ENCODE assay signal across 18 cellular contexts in genomic region chr10:97466755-97467154, GRCh38. TPM values are rescaled to one million over a fixed set of nuclear protein-coding genes. Genes with fewer than 3 reads are reported as not detected.
DNase-seq lines count a peak whose midpoint lies in the region; ATAC-seq and TF ChIP-seq lines count a peak whose summit lies in the region.
"Had no signal": no experiment of that assay in that cellular context is flagged by ENCODE, and none has a peak within 500 bp of the region (broad histone marks: within the 10 kb centered on the region; RNA-seq: fewer than 3 reads in every experiment).

No MANE protein-coding gene starts in this region.

- H3K9me3 ChIP-seq in SK-N-SH: no peaks in the 10 kb centered on the region
- H3K9me3 ChIP-seq: Peyer's patch had no signal

- TF ChIP-seq CTCF in SK-N-SH (IDR thresholded peaks at IDR 0.05) (no peak), fibroblast of the aortic adventitia (IDR thresholded peaks at IDR 0.05; ENCODE audit: insufficient read depth, low read length) (no peak)
- TF ChIP-seq CTCF in activated CD8-positive, alpha-beta T cell treated with anti-CD3 and anti-CD28 coated beads for 36 hours (IDR thresholded peaks at IDR 0.05): no peak

- no peak overlapping the region for H2AFZ ChIP-seq in SK-N-SH (ENCODE audit: low read depth)

- H3K27ac Mint-ChIP-seq in activated CD4-positive, alpha-beta memory T cell treated with anti-CD3 and anti-CD28 coated beads for 36 hours: peak overlapping the region; percentile 1
- H3K27ac Mint-ChIP-seq in activated CD4-positive, alpha-beta memory T cell treated with anti-CD3 and anti-CD28 coated beads, Interleukin-2, amount 10 ng/mL, durations not matched to agents 7 days and 5 days: no peak overlapping the region
- peak overlapping the region; percentile 56 for H3K27ac Mint-ChIP-seq in stimulated activated naive B cell treated with anti-CD40 and anti-IgM and Interleukin-4, amounts not matched to agents 10 μg/mL and 1 μg/mL and 100 μg/mL, for 72 hours
- no peak overlapping the region for H3K27ac Mint-ChIP-seq in activated CD8-positive, alpha-beta T cell treated with anti-CD3 and anti-CD28 coated beads for 36 hours
- H3K27ac Mint-ChIP-seq in activated T-helper 17 cell treated with anti-CD3 and anti-CD28 coated beads, Interleukin-2, amount 50 U/mL, for 72 hours: no peak overlapping the region
- H3K27ac Mint-ChIP-seq: activated CD4-positive, alpha-beta T cell treated with anti-CD3 and anti-CD28 coated beads, Interleukin-2, amount 10 ng/mL, durations not matched to agents 7 days and 5 days; activated T-helper 1 cell treated with anti-CD3 and anti-CD28 coated beads, Interleukin-12 subunit alpha, Interleukin-12 subunit beta, Interleukin-2, Interleukin-4 antibody, amounts not matched to agents 30 ng/mL and 10 ng/mL and 1 ng/mL, durations not matched to agents 14 hours and 24 hours and 36 hours; T-helper 2 cell treated with Interferon-gamma antibody and Interleukin-4, amounts not matched to agents 5 μg/mL and 100 μg/mL, for 36 hours had no signal

- peaks cover 61 to 65% of the 10 kb centered on the region in 2 experiments for H3K36me3 ChIP-seq in SK-N-SH (replicated peaks in 1 of 2; ENCODE audit: control insufficient read depth in 1 of 2, insufficient read depth in 2 of 2, low read length in 1 of 2)

- no peak overlapping the region for H3K4me3 ChIP-seq in SK-N-SH (ENCODE audit: low read depth in 2 of 2, low read length in 1 of 2)
- H3K4me3 ChIP-seq in fibroblast of the aortic adventitia (ENCODE audit: low read depth, low read length): no peak overlapping the region
- H3K4me3 ChIP-seq: Peyer's patch had no signal

- 0 out of 2 replicates have a peak, but pooled peaks cover 7% of the 10 kb centered on the region for H4K20me1 ChIP-seq in SK-N-SH (ENCODE audit: insufficient read depth)

- no peak overlapping the region for H3K4me2 ChIP-seq in SK-N-SH

- H3K9me3 Mint-ChIP-seq in activated CD4-positive, alpha-beta memory T cell treated with anti-CD3 and anti-CD28 coated beads for 36 hours: no peaks in the 10 kb centered on the region
- H3K9me3 Mint-ChIP-seq in activated CD4-positive, alpha-beta memory T cell treated with anti-CD3 and anti-CD28 coated beads, Interleukin-2, amount 10 ng/mL, durations not matched to agents 7 days and 5 days: no peaks in the 10 kb centered on the region
- H3K9me3 Mint-ChIP-seq in stimulated activated naive B cell treated with anti-CD40 and anti-IgM and Interleukin-4, amounts not matched to agents 10 μg/mL and 1 μg/mL and 100 μg/mL, for 72 hours: no peaks in the 10 kb centered on the region
- H3K9me3 Mint-ChIP-seq in activated CD8-positive, alpha-beta T cell treated with anti-CD3 and anti-CD28 coated beads for 36 hours: no peaks in the 10 kb centered on the region
- no peaks in the 10 kb centered on the region for H3K9me3 Mint-ChIP-seq in activated T-helper 17 cell treated with anti-CD3 and anti-CD28 coated beads, Interleukin-2, amount 50 U/mL, for 72 hours
- H3K9me3 Mint-ChIP-seq: activated CD4-positive, alpha-beta T cell treated with anti-CD3 and anti-CD28 coated beads, Interleukin-2, amount 10 ng/mL, durations not matched to agents 7 days and 5 days; activated T-helper 1 cell treated with anti-CD3 and anti-CD28 coated beads, Interleukin-12 subunit alpha, Interleukin-12 subunit beta, Interleukin-2, Interleukin-4 antibody, amounts not matched to agents 30 ng/mL and 10 ng/mL and 1 ng/mL, durations not matched to agents 14 hours and 24 hours and 36 hours; CD8-positive, alpha-beta memory T cell; T-helper 2 cell treated with Interferon-gamma antibody and Interleukin-4, amounts not matched to agents 5 μg/mL and 100 μg/mL, for 36 hours had no signal

- intact Hi-C loops in activated CD4-positive, alpha-beta memory T cell treated with anti-CD3 and anti-CD28 coated beads for 36 hours (cut with micrococcal nuclease): no loop called here
- intact Hi-C loops in activated CD8-positive, alpha-beta T cell treated with anti-CD3 and anti-CD28 coated beads for 36 hours (cut with micrococcal nuclease): no loop called here

- peak overlapping the region in 1 of 2 experiments; percentile 19; a peak in 1 of 4 replicates for H3K27ac ChIP-seq in SK-N-SH (ENCODE audit: low read depth in 2 of 2, low read length in 1 of 2)
- H3K27ac ChIP-seq: Peyer's patch had no signal

- peaks cover 27% of the 10 kb centered on the region for H3F3A ChIP-seq in SK-N-SH (replicated peaks; ENCODE audit: insufficient read depth)

- no peaks in the 10 kb centered on the region for H3K27me3 ChIP-seq in SK-N-SH (ENCODE audit: insufficient read depth)
- H3K27me3 ChIP-seq: Peyer's patch had no signal

- ATAC-seq in stimulated activated naive B cell treated with anti-CD40 and anti-IgM and Interleukin-4, amounts not matched to agents 10 μg/mL and 1 μg/mL and 100 μg/mL, for 72 hours (replicated peaks): no peak
- ATAC-seq in GM19395 (IDR thresholded peaks at IDR 0.05; ENCODE audit: unreplicated experiment): no peak
- no peak for ATAC-seq in activated CD8-positive, alpha-beta T cell treated with anti-CD3 and anti-CD28 coated beads for 36 hours
- ATAC-seq in activated T-helper 17 cell treated with anti-CD3 and anti-CD28 coated beads, Interleukin-2, amount 50 U/mL, for 72 hours (replicated peaks): no peak

- no peak overlapping the region for H3K4me3 Mint-ChIP-seq in activated CD4-positive, alpha-beta memory T cell treated with anti-CD3 and anti-CD28 coated beads for 36 hours
- H3K4me3 Mint-ChIP-seq in activated CD4-positive, alpha-beta memory T cell treated with anti-CD3 and anti-CD28 coated beads, Interleukin-2, amount 10 ng/mL, durations not matched to agents 7 days and 5 days: no peak overlapping the region
- no peak overlapping the region for H3K4me3 Mint-ChIP-seq in stimulated activated naive B cell treated with anti-CD40 and anti-IgM and Interleukin-4, amounts not matched to agents 10 μg/mL and 1 μg/mL and 100 μg/mL, for 72 hours
- no peak overlapping the region for H3K4me3 Mint-ChIP-seq in activated CD8-positive, alpha-beta T cell treated with anti-CD3 and anti-CD28 coated beads for 36 hours
- H3K4me3 Mint-ChIP-seq in activated T-helper 17 cell treated with anti-CD3 and anti-CD28 coated beads, Interleukin-2, amount 50 U/mL, for 72 hours: no peak overlapping the region
- H3K4me3 Mint-ChIP-seq: activated CD4-positive, alpha-beta T cell treated with anti-CD3 and anti-CD28 coated beads, Interleukin-2, amount 10 ng/mL, durations not matched to agents 7 days and 5 days; activated T-helper 1 cell treated with anti-CD3 and anti-CD28 coated beads, Interleukin-12 subunit alpha, Interleukin-12 subunit beta, Interleukin-2, Interleukin-4 antibody, amounts not matched to agents 30 ng/mL and 10 ng/mL and 1 ng/mL, durations not matched to agents 14 hours and 24 hours and 36 hours; CD8-positive, alpha-beta memory T cell; T-helper 2 cell treated with Interferon-gamma antibody and Interleukin-4, amounts not matched to agents 5 μg/mL and 100 μg/mL, for 36 hours had no signal

- no peaks in the 10 kb centered on the region for H3K27me3 Mint-ChIP-seq in activated CD4-positive, alpha-beta memory T cell treated with anti-CD3 and anti-CD28 coated beads for 36 hours
- H3K27me3 Mint-ChIP-seq in activated CD4-positive, alpha-beta memory T cell treated with anti-CD3 and anti-CD28 coated beads, Interleukin-2, amount 10 ng/mL, durations not matched to agents 7 days and 5 days: no peaks in the 10 kb centered on the region
- H3K27me3 Mint-ChIP-seq in stimulated activated naive B cell treated with anti-CD40 and anti-IgM and Interleukin-4, amounts not matched to agents 10 μg/mL and 1 μg/mL and 100 μg/mL, for 72 hours: no peaks in the 10 kb centered on the region
- H3K27me3 Mint-ChIP-seq in activated CD8-positive, alpha-beta T cell treated with anti-CD3 and anti-CD28 coated beads for 36 hours: no peaks in the 10 kb centered on the region
- H3K27me3 Mint-ChIP-seq in activated T-helper 17 cell treated with anti-CD3 and anti-CD28 coated beads, Interleukin-2, amount 50 U/mL, for 72 hours: no peaks in the 10 kb centered on the region
- H3K27me3 Mint-ChIP-seq: activated CD4-positive, alpha-beta T cell treated with anti-CD3 and anti-CD28 coated beads, Interleukin-2, amount 10 ng/mL, durations not matched to agents 7 days and 5 days; CD8-positive, alpha-beta memory T cell had no signal

- H3K9me2 ChIP-seq in SK-N-SH: no peaks in the 10 kb centered on the region

- H3K36me3 Mint-ChIP-seq in activated CD4-positive, alpha-beta memory T cell treated with anti-CD3 and anti-CD28 coated beads for 36 hours: peaks cover 40% of the 10 kb centered on the region
- peaks cover 59% of the 10 kb centered on the region for H3K36me3 Mint-ChIP-seq in activated CD4-positive, alpha-beta memory T cell treated with anti-CD3 and anti-CD28 coated beads, Interleukin-2, amount 10 ng/mL, durations not matched to agents 7 days and 5 days (ENCODE audit: low read depth)
- peaks cover 16 to 27% of the 10 kb centered on the region in 2 donors for H3K36me3 Mint-ChIP-seq in stimulated activated naive B cell treated with anti-CD40 and anti-IgM and Interleukin-4, amounts not matched to agents 10 μg/mL and 1 μg/mL and 100 μg/mL, for 72 hours
- peaks cover 31% of the 10 kb centered on the region for H3K36me3 Mint-ChIP-seq in activated CD8-positive, alpha-beta T cell treated with anti-CD3 and anti-CD28 coated beads for 36 hours (ENCODE audit: low read depth)
- H3K36me3 Mint-ChIP-seq in activated T-helper 17 cell treated with anti-CD3 and anti-CD28 coated beads, Interleukin-2, amount 50 U/mL, for 72 hours (ENCODE audit: low read depth): peaks cover 99% of the 10 kb centered on the region

- 81% methylated on average over 4 of the region's 4 CpGs for WGBS in SK-N-SH (ENCODE audit: low lambda C conversion rate)

- peaks cover 0 to 4% of the 10 kb centered on the region in 2 experiments; a peak in 2 of 4 replicates for H3K4me1 ChIP-seq in SK-N-SH (ENCODE audit: control insufficient read depth in 1 of 2, insufficient read depth in 2 of 2, low read depth in 1 of 2, low read length in 1 of 2)
- H3K4me1 ChIP-seq: Peyer's patch had no signal

- CTCF ChIA-PET in activated CD4-positive, alpha-beta memory T cell treated with anti-CD3 and anti-CD28 coated beads for 36 hours (lab: Charles Lee): interaction anchor here (0.9 to 5.5 kb wide), 4 partner anchors 11 to 88 kb away, joined by 3 to 53 read pairs (median 3); no protein-coding TSS in a partner anchor
- CTCF ChIA-PET in activated CD4-positive, alpha-beta memory T cell treated with anti-CD3 and anti-CD28 coated beads, Interleukin-2, amount 10 ng/mL, durations not matched to agents 7 days and 5 days (lab: Charles Lee): interaction anchor here (1.0 to 2.0 kb wide), 4 partner anchors 60 to 105 kb away, joined by 3 to 5 read pairs (median 3); partner anchors contain the start of gene RRP12
- CTCF ChIA-PET in SK-N-SH (lab: Yijun Ruan, JAX): interaction anchor here (1.4 to 8.7 kb wide), 3 partner anchors 9 to 105 kb away, joined by 5 to 132 read pairs (median 7); partner anchors contain the start of gene ANKRD2
- CTCF ChIA-PET in activated CD8-positive, alpha-beta T cell treated with anti-CD3 and anti-CD28 coated beads for 36 hours (lab: Charles Lee): interaction anchor here (0.8 to 1.6 kb wide), 5 partner anchors 9 to 59 kb away, joined by 3 to 7 read pairs (median 5); no protein-coding TSS in a partner anchor

- no peak for TF ChIP-seq EP300 in SK-N-SH (IDR thresholded peaks at IDR 0.05; ENCODE audit: borderline replicate concordance in 1 of 2, low read depth in 1 of 2, low read length in 1 of 2)

- H3K79me2 ChIP-seq in SK-N-SH (ENCODE audit: insufficient read depth): no peaks in the 10 kb centered on the region

- DNase-seq in activated CD4-positive, alpha-beta memory T cell treated with anti-CD3 and anti-CD28 coated beads for 36 hours: no peak
- DNase-seq in activated CD4-positive, alpha-beta memory T cell treated with anti-CD3 and anti-CD28 coated beads, Interleukin-2, amount 10 ng/mL, durations not matched to agents 7 days and 5 days: no peak
- DNase-seq in SK-N-SH (no peak), fibroblast of the aortic adventitia (ENCODE audit: low read depth) (peak; percentile 35)
- no peak for DNase-seq in stimulated activated naive B cell treated with anti-CD40 and anti-IgM and Interleukin-4, amounts not matched to agents 10 μg/mL and 1 μg/mL and 100 μg/mL, for 72 hours
- no peak for DNase-seq in activated CD8-positive, alpha-beta T cell treated with anti-CD3 and anti-CD28 coated beads for 36 hours
- DNase-seq: activated CD4-positive, alpha-beta T cell treated with anti-CD3 and anti-CD28 coated beads, Interleukin-2, amount 10 ng/mL, durations not matched to agents 7 days and 5 days; CD8-positive, alpha-beta memory T cell; dermis blood vessel endothelial cell; KBM-7; NCI-H1436 treated with DMSO at 0.1 percent for 48 hours; NCI-H526 treated with DMSO at 0.1 percent for 48 hours; right cardiac atrium had no signal

- H3K9ac ChIP-seq in SK-N-SH: no peak overlapping the region

- POLR2A ChIA-PET in activated CD4-positive, alpha-beta memory T cell treated with anti-CD3 and anti-CD28 coated beads for 36 hours (lab: Charles Lee): interaction anchor here (0.9 to 1.2 kb wide), 2 partner anchors 10 to 18 kb away, joined by 3 to 4 read pairs; no protein-coding TSS in a partner anchor
- POLR2A ChIA-PET in activated CD4-positive, alpha-beta memory T cell treated with anti-CD3 and anti-CD28 coated beads, Interleukin-2, amount 10 ng/mL, durations not matched to agents 7 days and 5 days (lab: Charles Lee): interaction anchor here (0.6 to 1.6 kb wide), 5 partner anchors 10 to 66 kb away, joined by 3 to 4 read pairs (median 3); partner anchors contain the start of genes RRP12 and UBTD1
- POLR2A ChIA-PET in SK-N-SH (lab: Yijun Ruan, JAX): no interaction called here
- POLR2A ChIA-PET in activated CD8-positive, alpha-beta T cell treated with anti-CD3 and anti-CD28 coated beads for 36 hours (lab: Charles Lee): interaction anchor here (2.0 to 4.3 kb wide), 3 partner anchors 10 to 33 kb away, joined by 9 to 27 read pairs (median 9); no protein-coding TSS in a partner anchor

- no peak for TF ChIP-seq RAD21 in SK-N-SH (IDR thresholded peaks at IDR 0.05; ENCODE audit: low read length)

- H3K4me1 Mint-ChIP-seq in activated CD4-positive, alpha-beta memory T cell treated with anti-CD3 and anti-CD28 coated beads for 36 hours (ENCODE audit: low read depth): no peaks in the 10 kb centered on the region
- H3K4me1 Mint-ChIP-seq in activated CD4-positive, alpha-beta memory T cell treated with anti-CD3 and anti-CD28 coated beads, Interleukin-2, amount 10 ng/mL, durations not matched to agents 7 days and 5 days: no peaks in the 10 kb centered on the region
- H3K4me1 Mint-ChIP-seq in stimulated activated naive B cell treated with anti-CD40 and anti-IgM and Interleukin-4, amounts not matched to agents 10 μg/mL and 1 μg/mL and 100 μg/mL, for 72 hours: no peaks in the 10 kb centered on the region
- no peaks in the 10 kb centered on the region for H3K4me1 Mint-ChIP-seq in activated CD8-positive, alpha-beta T cell treated with anti-CD3 and anti-CD28 coated beads for 36 hours (ENCODE audit: low read depth)
- H3K4me1 Mint-ChIP-seq in activated T-helper 17 cell treated with anti-CD3 and anti-CD28 coated beads, Interleukin-2, amount 50 U/mL, for 72 hours: peaks cover 5% of the 10 kb centered on the region
- H3K4me1 Mint-ChIP-seq: CD8-positive, alpha-beta memory T cell had no signal

RNA-seq across cellular contexts. Expression of gene ZDHHC16, which starts 20.8 kb away (rescaled TPM):
- total RNA-seq in activated CD4-positive, alpha-beta memory T cell treated with anti-CD3 and anti-CD28 coated beads for 36 hours: 10 to 100 TPM; 42.5 to 43.6 TPM
- 10 to 100 TPM; 33.9 to 35.7 TPM for total RNA-seq in activated CD4-positive, alpha-beta memory T cell treated with anti-CD3 and anti-CD28 coated beads, Interleukin-2, amount 10 ng/mL, durations not matched to agents 7 days and 5 days
- polyA plus RNA-seq in SK-N-SH (2012; rRNA removed): 71.5 and 84.2 TPM in 2 replicates
- 48.0 and 62.5 TPM in 2 replicates for polyA plus RNA-seq in SK-N-SH (2012; cell fraction: cytosol; rRNA removed)
- 76.4 and 107 TPM in 2 replicates for polyA plus RNA-seq in SK-N-SH (2012; cell fraction: nucleus; rRNA removed)
- total RNA-seq in fibroblast of the aortic adventitia (ENCODE audit: low replicate concordance): 24.9 and 45.5 TPM in 2 replicates
- 10 to 100 TPM; 23.8 to 25.2 TPM for total RNA-seq in activated CD8-positive, alpha-beta T cell treated with anti-CD3 and anti-CD28 coated beads for 36 hours
- 10 to 100 TPM; 49.2 to 65.8 TPM for total RNA-seq in activated T-helper 17 cell treated with anti-CD3 and anti-CD28 coated beads, Interleukin-2, amount 50 U/mL, for 72 hours

RNA-seq across cellular contexts. Expression of gene EXOSC1, which starts 20.9 kb away (rescaled TPM):
- 10 to 100 TPM; 69.0 to 75.1 TPM for total RNA-seq in activated CD4-positive, alpha-beta memory T cell treated with anti-CD3 and anti-CD28 coated beads for 36 hours
- 10 to 100 TPM; 49.3 to 49.8 TPM for total RNA-seq in activated CD4-positive, alpha-beta memory T cell treated with anti-CD3 and anti-CD28 coated beads, Interleukin-2, amount 10 ng/mL, durations not matched to agents 7 days and 5 days
- polyA plus RNA-seq in SK-N-SH (2012; rRNA removed): 49.0 and 50.0 TPM in 2 replicates
- polyA plus RNA-seq in SK-N-SH (2012; cell fraction: cytosol; rRNA removed): 46.6 and 47.9 TPM in 2 replicates
- polyA plus RNA-seq in SK-N-SH (2012; cell fraction: nucleus; rRNA removed): 25.6 and 31.3 TPM in 2 replicates
- total RNA-seq in fibroblast of the aortic adventitia (ENCODE audit: low replicate concordance): 29.8 and 50.3 TPM in 2 replicates
- total RNA-seq in activated CD8-positive, alpha-beta T cell treated with anti-CD3 and anti-CD28 coated beads for 36 hours: 10 to 100 TPM; 43.3 to 49.2 TPM
- total RNA-seq in activated T-helper 17 cell treated with anti-CD3 and anti-CD28 coated beads, Interleukin-2, amount 50 U/mL, for 72 hours: 10 to 100 TPM; 49.7 to 54.2 TPM

RNA-seq across cellular contexts. Expression of gene MMS19, which starts 31.5 kb away (rescaled TPM):
- total RNA-seq in activated CD4-positive, alpha-beta memory T cell treated with anti-CD3 and anti-CD28 coated beads for 36 hours: 10 to 100 TPM; 84.7 to 86.8 TPM
- total RNA-seq in activated CD4-positive, alpha-beta memory T cell treated with anti-CD3 and anti-CD28 coated beads, Interleukin-2, amount 10 ng/mL, durations not matched to agents 7 days and 5 days: 10 to 100 TPM; 60.6 to 66.3 TPM
- 56.9 and 83.9 TPM in 2 replicates for polyA plus RNA-seq in SK-N-SH (2012; rRNA removed)
- polyA plus RNA-seq in SK-N-SH (2012; cell fraction: cytosol; rRNA removed): 29.5 and 42.8 TPM in 2 replicates
- 176 and 209 TPM in 2 replicates for polyA plus RNA-seq in SK-N-SH (2012; cell fraction: nucleus; rRNA removed)
- total RNA-seq in fibroblast of the aortic adventitia (ENCODE audit: low replicate concordance): 50.9 and 81.1 TPM in 2 replicates
- total RNA-seq in activated CD8-positive, alpha-beta T cell treated with anti-CD3 and anti-CD28 coated beads for 36 hours: 100 to 1,000 TPM; 107 to 108 TPM
- 10 to 100 TPM; 89.3 to 90.5 TPM for total RNA-seq in activated T-helper 17 cell treated with anti-CD3 and anti-CD28 coated beads, Interleukin-2, amount 50 U/mL, for 72 hours

RNA-seq across cellular contexts. Expression of gene UBTD1, which starts 32.0 kb away (rescaled TPM):
- total RNA-seq in activated CD4-positive, alpha-beta memory T cell treated with anti-CD3 and anti-CD28 coated beads for 36 hours: 1 to 10 TPM; 1.6 to 2.6 TPM
- 1 to 10 TPM; 1.4 to 1.6 TPM for total RNA-seq in activated CD4-positive, alpha-beta memory T cell treated with anti-CD3 and anti-CD28 coated beads, Interleukin-2, amount 10 ng/mL, durations not matched to agents 7 days and 5 days
- polyA plus RNA-seq in SK-N-SH (2012; rRNA removed): 37.9 and 38.8 TPM in 2 replicates
- 18.2 and 31.1 TPM in 2 replicates for polyA plus RNA-seq in SK-N-SH (2012; cell fraction: cytosol; rRNA removed)
- 22.1 and 34.2 TPM in 2 replicates for polyA plus RNA-seq in SK-N-SH (2012; cell fraction: nucleus; rRNA removed)
- 22.1 and 35.2 TPM in 2 replicates for total RNA-seq in fibroblast of the aortic adventitia (ENCODE audit: low replicate concordance)
- 1 to 10 TPM; 1.6 to 2.1 TPM for total RNA-seq in activated CD8-positive, alpha-beta T cell treated with anti-CD3 and anti-CD28 coated beads for 36 hours
- 1 to 10 TPM; 1.7 to 2.1 TPM for total RNA-seq in activated T-helper 17 cell treated with anti-CD3 and anti-CD28 coated beads, Interleukin-2, amount 50 U/mL, for 72 hours

RNA-seq across cellular contexts. Expression of gene PGAM1, which starts 40.8 kb away (rescaled TPM):
- 1,000 to 10,000 TPM; 1,430 to 1,457 TPM for total RNA-seq in activated CD4-positive, alpha-beta memory T cell treated with anti-CD3 and anti-CD28 coated beads for 36 hours
- 100 to 1,000 TPM; 509 to 514 TPM for total RNA-seq in activated CD4-positive, alpha-beta memory T cell treated with anti-CD3 and anti-CD28 coated beads, Interleukin-2, amount 10 ng/mL, durations not matched to agents 7 days and 5 days
- 398 and 419 TPM in 2 replicates for polyA plus RNA-seq in SK-N-SH (2012; rRNA removed)
- 320 and 415 TPM in 2 replicates for polyA plus RNA-seq in SK-N-SH (2012; cell fraction: cytosol; rRNA removed)
- polyA plus RNA-seq in SK-N-SH (2012; cell fraction: nucleus; rRNA removed): 161 and 207 TPM in 2 replicates
- total RNA-seq in fibroblast of the aortic adventitia (ENCODE audit: low replicate concordance): 107 and 362 TPM in 2 replicates
- 1,000 to 10,000 TPM; 1,193 to 1,205 TPM for total RNA-seq in activated CD8-positive, alpha-beta T cell treated with anti-CD3 and anti-CD28 coated beads for 36 hours
- 1,000 to 10,000 TPM; 1,094 to 1,221 TPM for total RNA-seq in activated T-helper 17 cell treated with anti-CD3 and anti-CD28 coated beads, Interleukin-2, amount 50 U/mL, for 72 hours

Comparison
In these comparisons a context has a peak if more than half of its experiments do, and no peak if none do; other contexts are left out.
1. H3K27ac Mint-ChIP-seq: peak in activated CD4-positive, alpha-beta memory T cell treated with anti-CD3 and anti-CD28 coated beads for 36 hours (single experiment) and stimulated activated naive B cell treated with anti-CD40 and anti-IgM and Interleukin-4, amounts not matched to agents 10 μg/mL and 1 μg/mL and 100 μg/mL, for 72 hours (single experiment); none in activated CD4-positive, alpha-beta memory T cell treated with anti-CD3 and anti-CD28 coated beads, Interleukin-2, amount 10 ng/mL, durations not matched to agents 7 days and 5 days (single experiment), activated CD8-positive, alpha-beta T cell treated with anti-CD3 and anti-CD28 coated beads for 36 hours (single experiment) and activated T-helper 17 cell treated with anti-CD3 and anti-CD28 coated beads, Interleukin-2, amount 50 U/mL, for 72 hours (single experiment).